ENCODE assay signal across 16 cellular contexts in genomic region chr12:30807695-30808034, GRCh38.
"Had no signal": no experiment of that assay in that cellular context is flagged by ENCODE, and none has a peak within 500 bp of the region (broad histone marks: within the 10 kb centered on the region; RNA-seq: fewer than 3 reads in every experiment).

No MANE protein-coding gene starts in this region.

- H3K36me3 ChIP-seq: gastroesophageal sphincter, heart right ventricle, left lung, stomach, upper lobe of left lung had no signal

- H3K27me3 ChIP-seq: gastroesophageal sphincter, heart right ventricle, left lung, stomach, upper lobe of left lung had no signal

- H3K4me3 Mint-ChIP-seq: activated B cell treated with CpG ODN at 0.5 μM for 24 hours; activated CD4-positive, alpha-beta T cell treated with anti-CD3 and anti-CD28 coated beads, Interleukin-2, amount 10 ng/mL, durations not matched to agents 7 days and 5 days; activated naive CD4-positive, alpha-beta T cell treated with anti-CD3 and anti-CD28 coated beads, Interleukin-2, amount 50 U/mL, for 24 hours; dendritic cell treated with granulocyte-macrophage colony-stimulating factor and Interleukin-4, amounts not matched to agents 40 ng/mL and 50 ng/mL, for 4 days; nephron; T-cell had no signal

- H3K4me3 ChIP-seq: gastroesophageal sphincter, heart right ventricle, left lung, stomach, upper lobe of left lung had no signal

- DNase-seq: activated B cell treated with CpG ODN at 0.5 μM for 24 hours; activated CD8-positive, alpha-beta memory T cell treated with anti-CD3 and anti-CD28 coated beads, Interleukin-2, amount 50 U/mL, for 48 hours; activated gamma-delta T cell; effector CD8-positive, alpha-beta T cell; left lung; stimulated activated CD4-positive, alpha-beta T cell treated with anti-CD3 and anti-CD28 coated beads, Interleukin-2, amount 100 ng/mL, for 24 hours; upper lobe of left lung had no signal

- H3K4me1 Mint-ChIP-seq: activated B cell treated with CpG ODN at 0.5 μM for 24 hours; activated CD4-positive, alpha-beta T cell treated with anti-CD3 and anti-CD28 coated beads, Interleukin-2, amount 10 ng/mL, durations not matched to agents 7 days and 5 days; activated naive CD4-positive, alpha-beta T cell treated with anti-CD3 and anti-CD28 coated beads, Interleukin-2, amount 50 U/mL, for 24 hours; nephron; T-cell had no signal

- H3K36me3 Mint-ChIP-seq: T-cell had no signal

- FAIRE-seq: bronchial epithelial cell had no signal

- H3K9me3 ChIP-seq: gastroesophageal sphincter, left lung, stomach, upper lobe of left lung had no signal

- H3K4me1 ChIP-seq: left lung had no signal

- H3K27ac Mint-ChIP-seq: activated B cell treated with CpG ODN at 0.5 μM for 24 hours; activated CD4-positive, alpha-beta T cell treated with anti-CD3 and anti-CD28 coated beads, Interleukin-2, amount 10 ng/mL, durations not matched to agents 7 days and 5 days; activated naive CD4-positive, alpha-beta T cell treated with anti-CD3 and anti-CD28 coated beads, Interleukin-2, amount 50 U/mL, for 24 hours; dendritic cell treated with granulocyte-macrophage colony-stimulating factor and Interleukin-4, amounts not matched to agents 40 ng/mL and 50 ng/mL, for 4 days; nephron; T-cell had no signal

- H3K27ac ChIP-seq: gastroesophageal sphincter, heart right ventricle, left lung, stomach, upper lobe of left lung had no signal

- H3K9me3 Mint-ChIP-seq: activated CD4-positive, alpha-beta T cell treated with anti-CD3 and anti-CD28 coated beads, Interleukin-2, amount 10 ng/mL, durations not matched to agents 7 days and 5 days; activated naive CD4-positive, alpha-beta T cell treated with anti-CD3 and anti-CD28 coated beads, Interleukin-2, amount 50 U/mL, for 24 hours had no signal
